Comparison of ENCODE assay signal across 8 cellular contexts in the genomic region with DNA sequence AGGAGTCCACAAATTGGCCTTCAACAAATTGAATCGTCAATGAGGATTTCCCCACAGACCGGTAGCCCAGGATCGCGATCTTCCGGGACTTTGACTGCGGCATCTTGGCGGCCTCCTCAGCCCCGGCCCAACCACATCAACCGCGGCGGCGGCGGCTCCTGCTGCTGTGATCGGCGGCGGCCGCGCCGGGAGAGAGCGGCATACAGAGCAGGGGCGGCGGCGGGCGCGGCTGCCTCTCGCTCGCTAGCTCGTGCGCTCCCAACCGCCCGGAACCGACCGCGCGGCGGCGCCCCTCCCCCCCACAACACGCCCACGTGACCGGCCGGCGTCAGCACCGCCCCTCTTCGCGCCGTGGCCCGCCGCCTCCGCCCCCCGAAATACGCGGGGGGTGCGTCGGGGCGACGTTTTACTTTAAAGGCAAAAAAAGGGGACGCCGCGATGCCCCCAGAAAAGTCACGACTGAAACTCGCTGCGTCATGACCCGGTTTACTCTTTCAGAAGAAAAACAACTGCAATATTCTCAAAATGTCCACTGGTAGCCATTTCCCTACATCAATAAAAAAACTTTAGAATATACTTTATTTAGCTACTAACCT. TPM values are rescaled to one million over a fixed set of nuclear protein-coding genes. Genes with fewer than 3 reads are reported as not detected.
DNase-seq lines count a peak whose midpoint lies in the region; ATAC-seq and TF ChIP-seq lines count a peak whose summit lies in the region.
"Not testable (repeated sequence)": the region's sequence is repeated elsewhere in the genome, so short reads cannot be mapped to it uniquely, and the experiment has no call there.

No MANE protein-coding gene starts in this region.

- not testable (repeated sequence) for H3K9me3 Mint-ChIP-seq in T-helper 1 cell treated with Interleukin-12 subunit alpha and Interleukin-12 subunit beta and Interleukin-4 antibody, amounts not matched to agents 30 μg/mL and 1 μg/mL, for 36 hours; nephron progenitor cell

- not testable (repeated sequence) for H3K27me3 Mint-ChIP-seq in T-helper 1 cell treated with Interleukin-12 subunit alpha and Interleukin-12 subunit beta and Interleukin-4 antibody, amounts not matched to agents 30 μg/mL and 1 μg/mL, for 36 hours (ENCODE audit: low read depth); nephron progenitor cell (ENCODE audit: low read depth, poor library complexity)

- not testable (repeated sequence) for H3K36me3 ChIP-seq in HAP-1 (replicated peaks); transverse colon

- H3K4me1 Mint-ChIP-seq in T-helper 1 cell treated with Interleukin-12 subunit alpha and Interleukin-12 subunit beta and Interleukin-4 antibody, amounts not matched to agents 30 μg/mL and 1 μg/mL, for 36 hours (ENCODE audit: low read depth); nephron progenitor cell: not testable (repeated sequence)

- not testable (repeated sequence) for DNase-seq in HAP-1 (ENCODE audit: low spot score in 2 of 2); astrocyte of the cerebellum (ENCODE audit: low read depth); Right ventricle myocardium inferior (ENCODE audit: missing footprints); nephron progenitor cell; transverse colon

- not testable (repeated sequence) for TF ChIP-seq POLR2A in transverse colon (IDR thresholded peaks at IDR 0.05)

- H3K27ac ChIP-seq in transverse colon, result peak overlapping the region in 3 of 4 donors; percentile 53 to 69 (median 64)

- in situ Hi-C loops in HAP-1 (cut with MboI; ENCODE audit: low sequenced_read_pairs); astrocyte of the cerebellum (cut with HindIII; ENCODE audit: low sequenced_read_pairs); transverse colon (cut with MboI; ENCODE audit: low pct_ligation_motif_present in 1 of 4, low pct_unique_long_range_greater_than_20kb in 1 of 4, low sequenced_read_pairs in 3 of 4): not testable (repeated sequence)

- 0% methylated on average over 2 to 4 of the region's 63 CpGs for WGBS in transverse colon (ENCODE audit: low coverage in 1 of 2), 2 donors

- not testable (repeated sequence) for H3K36me3 Mint-ChIP-seq in T-helper 1 cell treated with Interleukin-12 subunit alpha and Interleukin-12 subunit beta and Interleukin-4 antibody, amounts not matched to agents 30 μg/mL and 1 μg/mL, for 36 hours (ENCODE audit: low read depth); nephron progenitor cell (ENCODE audit: low read depth)

- H3K4me1 ChIP-seq in HAP-1, transverse colon: not testable (repeated sequence)

- H3K27me3 ChIP-seq in HAP-1 (ENCODE audit: low read depth); transverse colon: not testable (repeated sequence)

- not testable (repeated sequence) for H3K9me3 ChIP-seq in HAP-1, transverse colon

- intact Hi-C loops in Right ventricle myocardium inferior (cut with DNase I); transverse colon (cut with DNase I; ENCODE audit: low total_unique reads): not testable (repeated sequence)

- not testable (repeated sequence) for TF ChIP-seq CTCF in astrocyte of the cerebellum (IDR thresholded peaks at IDR 0.05; ENCODE audit: low read depth, low read length, missing control alignments); nephron progenitor cell (IDR thresholded peaks at IDR 0.05); transverse colon (IDR thresholded peaks at IDR 0.05)

- not testable (repeated sequence) for H3K27ac Mint-ChIP-seq in T-helper 1 cell treated with Interleukin-12 subunit alpha and Interleukin-12 subunit beta and Interleukin-4 antibody, amounts not matched to agents 30 μg/mL and 1 μg/mL, for 36 hours; nephron progenitor cell

- TF ChIP-seq EP300 in transverse colon (IDR thresholded peaks at IDR 0.05; ENCODE audit: low read depth), result not testable (repeated sequence)

- peak overlapping the region; percentile 24 for H3K4me3 ChIP-seq in HAP-1
- peak overlapping the region; percentile 30 for H3K4me3 ChIP-seq in astrocyte of the cerebellum (ENCODE audit: low read depth, low read length)
- peak overlapping the region in 2 of 4 donors; percentile 31 to 49 for H3K4me3 ChIP-seq in transverse colon

- ATAC-seq in GM18868 (IDR thresholded peaks at IDR 0.05; ENCODE audit: unreplicated experiment) (peak; percentile 82), HG03342 (IDR thresholded peaks at IDR 0.05; ENCODE audit: unreplicated experiment) (peak; percentile 83), Right ventricle myocardium inferior (peak; percentile 95)

- H3K4me3 Mint-ChIP-seq in T-helper 1 cell treated with Interleukin-12 subunit alpha and Interleukin-12 subunit beta and Interleukin-4 antibody, amounts not matched to agents 30 μg/mL and 1 μg/mL, for 36 hours, result peak overlapping the region; percentile 51
- H3K4me3 Mint-ChIP-seq in nephron progenitor cell, result peak overlapping the region; percentile 75

RNA-seq across cellular contexts. Expression of a gene that starts 56.5 kb away (rescaled TPM):
- total RNA-seq in Right ventricle myocardium inferior (3.2 TPM), transverse colon (under 1 TPM; 0.32 to 0.80 (median 0.39) TPM)
